11 cellular contexts compared by ENCODE assay signal in genomic region chr3:55484741-55485207, GRCh38. TPM values are rescaled to one million over a fixed set of nuclear protein-coding genes. Genes with fewer than 3 reads are reported as not detected.
DNase-seq lines count a peak whose midpoint lies in the region; ATAC-seq, FAIRE-seq and TF ChIP-seq lines count a peak whose summit lies in the region.
"Had no signal": no experiment of that assay in that cellular context is flagged by ENCODE, and none has a peak within 500 bp of the region (broad histone marks: within the 10 kb centered on the region; RNA-seq: fewer than 3 reads in every experiment).

No MANE protein-coding gene starts in this region.

- H3K27ac ChIP-seq in RWPE2 (ENCODE audit: poor library complexity, severe bottlenecking) (no peak overlapping the region), pancreas (peak overlapping the region in 1 of 4 donors; percentile 62)

- WGBS in pancreas, 2 donors = 3 to 5% methylated on average over 17 of the region's 17 CpGs

- no peaks in the 10 kb centered on the region for H3K4me1 Mint-ChIP-seq in Caco-2 (ENCODE audit: low read depth, unreplicated experiment)
- H3K4me1 Mint-ChIP-seq in T-helper 2 cell treated with Interferon-gamma antibody and Interleukin-4, amounts not matched to agents 5 μg/mL and 100 μg/mL, for 36 hours (ENCODE audit: low read depth) = peaks cover 4% of the 10 kb centered on the region

- H3K4me3 ChIP-seq in Caco-2 (ENCODE audit: low read depth, low read length) (peak overlapping the region; percentile 8), RWPE2 (ENCODE audit: severe bottlenecking) (peak overlapping the region; percentile 81), foreskin fibroblast (ENCODE audit: low read depth in 1 of 2, low read length in 2 of 2) (peak overlapping the region; percentile 73 to 86), pancreas (peak overlapping the region in 3 of 4 donors; percentile 66 to 78 (median 72))

- H3K9me3 Mint-ChIP-seq in Caco-2 (ENCODE audit: unreplicated experiment) = no peaks in the 10 kb centered on the region
- H3K9me3 Mint-ChIP-seq in T-helper 2 cell treated with Interferon-gamma antibody and Interleukin-4, amounts not matched to agents 5 μg/mL and 100 μg/mL, for 36 hours = no peaks in the 10 kb centered on the region

- peaks cover 17% of the 10 kb centered on the region for H3K36me3 Mint-ChIP-seq in Caco-2 (ENCODE audit: insufficient read depth, unreplicated experiment)
- H3K36me3 Mint-ChIP-seq in T-helper 2 cell treated with Interferon-gamma antibody and Interleukin-4, amounts not matched to agents 5 μg/mL and 100 μg/mL, for 36 hours (ENCODE audit: low read depth) = no peaks in the 10 kb centered on the region

- intact Hi-C loops in Caco-2 (cut with micrococcal nuclease; ENCODE audit: unreplicated experiment) (loop anchor here (1.0 to 5.0 kb wide), 4 partner anchors 83 to 768 kb away; no protein-coding TSS in a partner anchor), pancreas (cut with DNase I) (loop anchor here in 1 of 3 donors (10.0 kb wide), 2 partner anchors 260 to 410 kb away; no protein-coding TSS in a partner anchor)

- H3K9me3 ChIP-seq in Caco-2 = no peaks in the 10 kb centered on the region
- H3K9me3 ChIP-seq in RWPE2 (ENCODE audit: severe bottlenecking) = no peaks in the 10 kb centered on the region
- no peaks in the 10 kb centered on the region for H3K9me3 ChIP-seq in pancreas

- H3K27me3 Mint-ChIP-seq in Caco-2 (ENCODE audit: insufficient read depth, unreplicated experiment) = peaks cover 10% of the 10 kb centered on the region
- peaks cover 87% of the 10 kb centered on the region for H3K27me3 Mint-ChIP-seq in T-helper 2 cell treated with Interferon-gamma antibody and Interleukin-4, amounts not matched to agents 5 μg/mL and 100 μg/mL, for 36 hours (ENCODE audit: low read depth)

- H3K4me3 Mint-ChIP-seq in Caco-2 (ENCODE audit: unreplicated experiment) = peak overlapping the region; percentile 90
- no peak overlapping the region for H3K4me3 Mint-ChIP-seq in T-helper 2 cell treated with Interferon-gamma antibody and Interleukin-4, amounts not matched to agents 5 μg/mL and 100 μg/mL, for 36 hours

- no peaks in the 10 kb centered on the region for H3K36me3 ChIP-seq in Caco-2 (ENCODE audit: control insufficient read depth, insufficient read depth, low read length)
- H3K36me3 ChIP-seq in RWPE2 (ENCODE audit: low read depth) = peaks cover 8% of the 10 kb centered on the region
- H3K36me3 ChIP-seq in pancreas = no peaks in the 10 kb centered on the region

- H3K27me3 ChIP-seq in Caco-2 (replicated peaks; ENCODE audit: control insufficient read depth, insufficient read depth, low read length) (no peaks in the 10 kb centered on the region), RWPE2 (ENCODE audit: insufficient read depth, poor library complexity, severe bottlenecking) (no peaks in the 10 kb centered on the region), pancreas (no peaks in the 10 kb centered on the region)

- FAIRE-seq in pancreas (lab: Jason Lieb, UNC) = no peak

- CTCF ChIA-PET in Caco-2 (lab: Charles Lee) (interaction anchor here (0.9 to 1.2 kb wide), 2 partner anchors 167 to 237 kb away, joined by 4 to 8 read pairs; no protein-coding TSS in a partner anchor), GM10248 (lab: Yijun Ruan, JAX) (interaction anchor here (0.7 to 5.5 kb wide), 5 partner anchors 34 to 766 kb away, joined by 3 to 43 read pairs (median 3); no protein-coding TSS in a partner anchor)

- POLR2A ChIA-PET in Caco-2 (lab: Charles Lee) (no interaction called here), GM10248 (lab: Yijun Ruan, JAX) (no interaction called here)

- TF ChIP-seq CTCF in Caco-2 (IDR thresholded peaks at IDR 0.05; ENCODE audit: insufficient read depth in 1 of 2, low read depth in 1 of 2, low read length in 1 of 2, severe bottlenecking in 1 of 2, unreplicated experiment in 1 of 2) = no peak
- TF ChIP-seq CTCF in RWPE2 (IDR thresholded peaks at IDR 0.05; ENCODE audit: poor library complexity, severe bottlenecking) = no peak
- TF ChIP-seq CTCF in foreskin fibroblast (IDR thresholded peaks at IDR 0.05; ENCODE audit: low read depth, low read length) = no peak
- no peak for TF ChIP-seq CTCF in pancreas (IDR thresholded peaks at IDR 0.05)
- TF ChIP-seq CTCF in GM10248 (IDR thresholded peaks at IDR 0.05; ENCODE audit: control extremely low read depth, extremely low read depth, low read depth, missing control alignments) = no peak

- no TSS peak for BruUV-seq in Caco-2 (replicated peaks; lab: Mats Ljungman, UMichigan)

- H3K4me1 ChIP-seq in Caco-2 (peaks cover 7% of the 10 kb centered on the region; the same call in 1 of the 2 replicates), RWPE2 (ENCODE audit: insufficient read depth, poor library complexity, severe bottlenecking) (peaks cover 12% of the 10 kb centered on the region), pancreas (peaks cover 0 to 7% (median 0%) of the 10 kb centered on the region in 3 donors)

- DNase-seq in Caco-2 (no peak), RWPE2 (ENCODE audit: low spot score) (no peak), foreskin fibroblast (no peak), pancreas (no peak), HCEC 1CT (no peak), GM10248 (ENCODE audit: extremely low spot score) (no peak)
- no peak for DNase-seq in T-helper 2 cell treated with Interferon-gamma antibody and Interleukin-4, amounts not matched to agents 5 μg/mL and 100 μg/mL, for 36 hours (ENCODE audit: low spot score)
- DNase-seq: effector CD8-positive, alpha-beta T cell had no signal

- H3K27ac Mint-ChIP-seq in Caco-2 (ENCODE audit: unreplicated experiment) = no peak overlapping the region
- no peak overlapping the region for H3K27ac Mint-ChIP-seq in T-helper 2 cell treated with Interferon-gamma antibody and Interleukin-4, amounts not matched to agents 5 μg/mL and 100 μg/mL, for 36 hours

- ATAC-seq in RWPE2 (ENCODE audit: low read depth) (no peak), pancreas (peak; percentile 5 to 16 (median 14)), GM19467 (IDR thresholded peaks at IDR 0.05; ENCODE audit: unreplicated experiment) (no peak)
- ATAC-seq: naive thymus-derived CD8-positive, alpha-beta T cell had no signal

RNA-seq across cellular contexts. Expression of gene WNT5A, which starts 2.3 kb away (rescaled TPM):
- 8.8 and 8.9 TPM in 2 replicates for total RNA-seq in Caco-2 (2022)
- total RNA-seq in pancreas = 1 to 10 TPM; 2.4 to 8.9 (median 5.6) TPM
- 1 to 10 TPM; 1.2 to 1.3 TPM for polyA plus RNA-seq in pancreas
- total RNA-seq: activated CD8-positive, alpha-beta T cell treated with anti-CD3 and anti-CD28 coated beads, Interleukin-2, amount 10 ng/mL, durations not matched to agents 7 days and 5 days; naive thymus-derived CD8-positive, alpha-beta T cell had no signal
- polyA plus RNA-seq: naive thymus-derived CD8-positive, alpha-beta T cell had no signal

Comparison
In these comparisons a context has a peak if more than half of its experiments do, and no peak if none do; other contexts are left out.
1. H3K4me3 ChIP-seq: peak in every context shown above with its lines; median percentile 81 in RWPE2; 80 in foreskin fibroblast; 72 in pancreas; 8 in Caco-2.
2. ATAC-seq: peak in pancreas (4 of 4); none in RWPE2 (single experiment) and GM19467 (single experiment).